Comparison of ENCODE assay signal across 5 cellular contexts in genomic region chr3:2645001-2645400, GRCh38.
"Had no signal": no experiment of that assay in that cellular context is flagged by ENCODE, and none has a peak within 500 bp of the region (broad histone marks: within the 10 kb centered on the region; RNA-seq: fewer than 3 reads in every experiment).

No MANE protein-coding gene starts in this region.

- H3K27ac ChIP-seq: HL-60 had no signal

- H3K4me3 ChIP-seq: K562 had no signal

- DNase-seq: IMR-90, KBM-7, KG1 had no signal
